1 cellular context compared by ENCODE assay signal in genomic region chr13:111017755-111018487, GRCh38.
TF ChIP-seq lines count a peak whose summit lies in the region.

No MANE protein-coding gene starts in this region.

TF ChIP-seq in K562, 482 proteins besides CTCF, POLR2A, EP300 and RAD21 (continued from another document):
- TF ChIP-seq ZNF592 (IDR thresholded peaks at IDR 0.05), result no peak
